Comparison of ENCODE assay signal across 14 cellular contexts in the genomic region with DNA sequence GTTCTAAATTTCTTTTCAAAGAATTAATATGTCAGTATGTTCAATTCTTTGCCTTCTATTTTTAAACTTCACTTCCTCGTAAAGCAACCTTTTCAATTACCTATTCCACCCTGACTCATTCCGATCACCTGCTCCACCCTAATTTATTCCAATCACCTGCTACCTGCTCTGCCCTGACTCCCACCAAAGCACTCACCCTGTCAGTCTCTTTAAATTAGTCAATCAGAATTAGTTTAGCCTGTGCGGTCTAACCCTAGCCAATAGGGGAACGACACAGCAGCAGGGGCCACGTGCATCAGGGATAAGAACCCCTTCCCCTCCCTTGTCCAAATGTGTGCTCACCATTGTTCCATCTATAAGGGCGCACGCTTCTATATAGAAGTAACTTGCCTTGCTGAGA. TPM values are rescaled to one million over a fixed set of nuclear protein-coding genes. Genes with fewer than 3 reads are reported as not detected.
A peak's percentile ranks its signal among the peaks of the same experiment; 100 is the strongest.
DNase-seq lines count a peak whose midpoint lies in the region; ATAC-seq and TF ChIP-seq lines count a peak whose summit lies in the region.
"Not testable (repeated sequence)": the region's sequence is repeated elsewhere in the genome, so short reads cannot be mapped to it uniquely, and the experiment has no call there.
"Had no signal": no experiment of that assay in that cellular context is flagged by ENCODE, and none has a peak within 500 bp of the region (broad histone marks: within the 10 kb centered on the region; RNA-seq: fewer than 3 reads in every experiment).

No MANE protein-coding gene starts in this region.

- not testable (repeated sequence) for H3K4me3 ChIP-seq in GM23338; WERI-Rb-1 (ENCODE audit: low read depth, low read length)

- not testable (repeated sequence) for H3K9me2 ChIP-seq in GM23338 (ENCODE audit: insufficient read depth)

- not testable (repeated sequence) for H3K79me2 ChIP-seq in GM23338 (replicated peaks; ENCODE audit: insufficient read depth)

- ATAC-seq in GM23338 (peak; percentile 29), left colon (peak; percentile 67)

- H3K4me1 Mint-ChIP-seq in GM23338 (peaks cover 28% of the 10 kb centered on the region), endothelial cell (ENCODE audit: unreplicated experiment) (peaks cover 37% of the 10 kb centered on the region)

- peaks cover 12% of the 10 kb centered on the region for H3K4me1 ChIP-seq in GM23338 (ENCODE audit: insufficient read depth)

- H2AFZ ChIP-seq in GM23338: not testable (repeated sequence)

- not testable (repeated sequence) for H3K36me3 ChIP-seq in GM23338 (ENCODE audit: insufficient read depth); WERI-Rb-1

- H3F3A ChIP-seq in GM23338 (replicated peaks; ENCODE audit: low read depth): not testable (repeated sequence)

- H4K20me1 ChIP-seq in GM23338 (replicated peaks; ENCODE audit: insufficient read depth): not testable (repeated sequence)

- H3K27ac ChIP-seq in GM23338 (ENCODE audit: low read depth): not testable (repeated sequence)
- peak overlapping the region; percentile 93 for H3K27ac ChIP-seq in WERI-Rb-1

- H3K4me3 Mint-ChIP-seq in GM23338; endothelial cell (ENCODE audit: unreplicated experiment): not testable (repeated sequence)

- not testable (repeated sequence) for TF ChIP-seq CTCF in GM23338 (conservative IDR thresholded peaks at IDR 0.05; ENCODE audit: low read depth in 2 of 2); WERI-Rb-1 (IDR thresholded peaks at IDR 0.05; ENCODE audit: low read depth, low read length); endothelial cell (IDR thresholded peaks at IDR 0.05; ENCODE audit: unreplicated experiment)

- not testable (repeated sequence) for H3K9me3 ChIP-seq in WERI-Rb-1 (ENCODE audit: severe bottlenecking)

- H3K27ac Mint-ChIP-seq in GM23338: not testable (repeated sequence)
- peak overlapping the region; percentile 12 for H3K27ac Mint-ChIP-seq in endothelial cell (ENCODE audit: unreplicated experiment)

- H3K9me3 Mint-ChIP-seq in GM23338; endothelial cell (ENCODE audit: unreplicated experiment): not testable (repeated sequence)

- DNase-seq in GM23338 (ENCODE audit: low spot score) (peak; percentile 24), NCI-H146 treated with DMSO at 0.1 percent for 48 hours (lab: John Stamatoyannopoulos, UW; ENCODE audit: unreplicated experiment) (peak; percentile 92), NCI-H510A treated with DMSO at 0.1 percent for 48 hours (lab: John Stamatoyannopoulos, UW) (peak; percentile 44), NCI-H82 (lab: John Stamatoyannopoulos, UW) (peak; percentile 72), WERI-Rb-1 (peak; percentile 63), renal cortical epithelial cell (ENCODE audit: low read depth) (peak; percentile 19)
- not testable (repeated sequence) for DNase-seq in endothelial cell (ENCODE audit: low spot score); left colon

- intact Hi-C loops in left colon (cut with DNase I, micrococcal nuclease): not testable (repeated sequence)

- H3K27me3 Mint-ChIP-seq in GM23338 (ENCODE audit: insufficient read depth, low read depth, poor library complexity): peaks cover 21% of the 10 kb centered on the region
- not testable (repeated sequence) for H3K27me3 Mint-ChIP-seq in endothelial cell (ENCODE audit: unreplicated experiment)

- not testable (repeated sequence) for H3K36me3 Mint-ChIP-seq in GM23338 (ENCODE audit: low read depth); endothelial cell (ENCODE audit: low read depth, unreplicated experiment)

- H3K4me2 ChIP-seq in GM23338: not testable (repeated sequence)

- H3K27me3 ChIP-seq in GM23338 (ENCODE audit: insufficient read depth); WERI-Rb-1 (ENCODE audit: insufficient read depth, low read depth, severe bottlenecking): not testable (repeated sequence)

RNA-seq across cellular contexts. Expression of gene CAPN11, which starts 26.7 kb away (rescaled TPM):
- total RNA-seq in GM23338 (2014; rRNA removed; shearing (Covaris generic)): 1.2 and 1.7 TPM in 2 replicates
- 0.61 and 1.1 TPM in 2 replicates for polyA plus RNA-seq in GM23338 (2016; fragmentation: Nextera tagmentation; extraction: Ambion mirVana)
- total RNA-seq in endothelial cell (ENCODE audit: unreplicated experiment): 2.3 TPM
- total RNA-seq in left colon: 1 to 10 TPM in 1 of 2 donors, under 1 TPM in 1; 0.70 to 3.0 TPM
- not detected in 2 replicates for total RNA-seq in renal cortical epithelial cell
- total RNA-seq: A673; CD4-positive, alpha-beta memory T cell; HFFc6; HT1080 had no signal
- polyA plus RNA-seq: CD14-positive monocyte; CD4-positive, alpha-beta memory T cell had no signal

RNA-seq across cellular contexts. Expression of gene MYMX, which starts 31.4 kb away (rescaled TPM):
- 2.8 TPM in 2 replicates for total RNA-seq in GM23338 (2014; rRNA removed; shearing (Covaris generic))
- 5.2 and 7.1 TPM in 2 replicates for polyA plus RNA-seq in GM23338 (2016; fragmentation: Nextera tagmentation; extraction: Ambion mirVana)
- total RNA-seq in endothelial cell (ENCODE audit: unreplicated experiment) (11.2 TPM), left colon (not detected), renal cortical epithelial cell (not detected in 2 replicates)
- total RNA-seq: A673; CD4-positive, alpha-beta memory T cell; HFFc6; HT1080 had no signal
- polyA plus RNA-seq: AG04450; CD14-positive monocyte; CD4-positive, alpha-beta memory T cell had no signal

RNA-seq across cellular contexts. Expression of gene SLC29A1, which starts 38.0 kb away (rescaled TPM):
- 149 and 169 TPM in 2 replicates for total RNA-seq in GM23338 (2014; rRNA removed; shearing (Covaris generic))
- polyA plus RNA-seq in GM23338 (2016; fragmentation: Nextera tagmentation; extraction: Ambion mirVana): 67.6 and 73.1 TPM in 2 replicates
- 142 TPM for total RNA-seq in endothelial cell (ENCODE audit: unreplicated experiment)
- 10 to 100 TPM; 13.0 to 22.8 TPM for total RNA-seq in left colon
- total RNA-seq in renal cortical epithelial cell: 15.1 and 15.3 TPM in 2 replicates

RNA-seq across cellular contexts. Expression of gene TMEM63B, which starts 58.0 kb away (rescaled TPM):
- 30.2 and 36.0 TPM in 2 replicates for total RNA-seq in GM23338 (2014; rRNA removed; shearing (Covaris generic))
- polyA plus RNA-seq in GM23338 (2016; fragmentation: Nextera tagmentation; extraction: Ambion mirVana): 8.0 and 10.1 TPM in 2 replicates
- 33.4 TPM for total RNA-seq in endothelial cell (ENCODE audit: unreplicated experiment)
- 100 to 1,000 TPM in 1 of 2 donors, 10 to 100 TPM in 1; 99.7 to 102 TPM for total RNA-seq in left colon
- 59.6 and 112 TPM in 2 replicates for total RNA-seq in renal cortical epithelial cell

RNA-seq across cellular contexts. Expression of gene MRPL14, which starts 58.1 kb away (rescaled TPM):
- total RNA-seq in GM23338 (2014; rRNA removed; shearing (Covaris generic)): 62.6 and 70.0 TPM in 2 replicates
- 178 and 191 TPM in 2 replicates for polyA plus RNA-seq in GM23338 (2016; fragmentation: Nextera tagmentation; extraction: Ambion mirVana)
- total RNA-seq in endothelial cell (ENCODE audit: unreplicated experiment) (30.3 TPM), left colon (10 to 100 TPM; 47.5 to 63.1 TPM), renal cortical epithelial cell (44.9 and 167 TPM in 2 replicates)
